ENCODE assay signal across 22 cellular contexts in the genomic region with DNA sequence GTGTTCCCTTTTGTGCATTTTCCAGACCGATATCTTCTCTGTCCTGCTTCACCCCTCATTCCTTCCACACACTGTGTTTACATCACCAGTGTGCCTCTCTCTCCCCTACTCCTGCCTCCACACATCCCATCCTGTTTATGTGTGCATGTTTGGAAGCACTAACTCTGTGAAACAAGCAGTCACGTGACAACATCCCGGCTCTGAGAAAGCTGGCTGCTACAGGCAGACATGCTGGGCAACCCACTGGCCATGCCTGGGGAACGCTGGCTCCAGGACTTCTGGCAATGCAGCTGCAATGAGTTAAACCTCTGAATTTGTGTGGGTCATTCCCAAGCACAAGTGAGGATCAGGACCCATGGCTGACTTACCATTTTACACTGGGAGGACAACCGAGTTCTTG.
DNase-seq lines count a peak whose midpoint lies in the region; ATAC-seq and TF ChIP-seq lines count a peak whose summit lies in the region.
"Had no signal": no experiment of that assay in that cellular context is flagged by ENCODE, and none has a peak within 500 bp of the region (broad histone marks: within the 10 kb centered on the region; RNA-seq: fewer than 3 reads in every experiment).

No MANE protein-coding gene starts in this region.

- TF ChIP-seq POLR2A in lower leg skin (IDR thresholded peaks at IDR 0.05), result no peak

- TF ChIP-seq EP300 in SK-N-SH (IDR thresholded peaks at IDR 0.05; ENCODE audit: borderline replicate concordance in 1 of 2, low read depth in 1 of 2, low read length in 1 of 2), result no peak

- peaks cover 0 to 5% of the 10 kb centered on the region in 2 experiments; a peak in 1 of 4 replicates for H3K4me1 ChIP-seq in SK-N-SH (ENCODE audit: control insufficient read depth in 1 of 2, insufficient read depth in 2 of 2, low read depth in 1 of 2, low read length in 1 of 2)
- H3K4me1 ChIP-seq: heart left ventricle, lower lobe of right lung, sigmoid colon had no signal

- H3K9me3 ChIP-seq in SK-N-SH, result 0 out of 2 replicates have a peak, but pooled peaks cover 6% of the 10 kb centered on the region
- H3K9me3 ChIP-seq: lower lobe of right lung, ovary, sigmoid colon, tibial artery had no signal

- no peak overlapping the region for H3K4me2 ChIP-seq in SK-N-SH

- no peaks in the 10 kb centered on the region for H3K9me2 ChIP-seq in SK-N-SH

- POLR2A ChIA-PET in SK-N-SH (lab: Yijun Ruan, JAX), result no interaction called here
- POLR2A ChIA-PET in RWPE1 (lab: Yijun Ruan, JAX; ENCODE audit: low non-redundant PET), result no interaction called here

- H3K27me3 ChIP-seq in SK-N-SH (ENCODE audit: insufficient read depth), result no peaks in the 10 kb centered on the region
- H3K27me3 ChIP-seq: ovary, sigmoid colon, tibial artery had no signal

- no peak overlapping the region for H3K27ac ChIP-seq in SK-N-SH (ENCODE audit: low read depth in 2 of 2, low read length in 1 of 2)
- H3K27ac ChIP-seq in RWPE1, result no peak overlapping the region
- H3K27ac ChIP-seq: heart left ventricle, lower lobe of right lung, ovary, sigmoid colon, tibial artery had no signal

- peak; percentile 30 for DNase-seq in G401 (ENCODE audit: low spot score)
- DNase-seq in SK-N-SH, result no peak
- DNase-seq in fibroblast of peridontal ligament (ENCODE audit: extremely low read depth), result peak; percentile 47
- DNase-seq in pons (ENCODE audit: low spot score), result peak; percentile 35
- no peak for DNase-seq in lower leg skin (ENCODE audit: low spot score in 2 of 2)
- DNase-seq in RWPE1 (ENCODE audit: low spot score), result no peak
- DNase-seq: activated CD4-positive, alpha-beta T cell treated with anti-CD3 and anti-CD28 coated beads, Interleukin-2, amount 50 U/mL, for 1 hour; activated naive CD4-positive, alpha-beta T cell; central memory CD4-positive, alpha-beta T cell; effector CD8-positive, alpha-beta T cell; H7; heart left ventricle; lower lobe of right lung; naive B cell; NCI-H2029; ovary; SHP77; sigmoid colon; stimulated activated naive CD4-positive, alpha-beta T cell treated with Interleukin-2 at 50 U/mL for 16 hours had no signal

- no peaks in the 10 kb centered on the region for H3K36me3 ChIP-seq in SK-N-SH (replicated peaks in 1 of 2; ENCODE audit: control insufficient read depth in 1 of 2, insufficient read depth in 2 of 2, low read length in 1 of 2)
- H3K36me3 ChIP-seq: heart left ventricle, lower lobe of right lung, ovary, sigmoid colon, tibial artery had no signal

- no peak overlapping the region for H3K9ac ChIP-seq in SK-N-SH

- peaks cover 4% of the 10 kb centered on the region for H3F3A ChIP-seq in SK-N-SH (replicated peaks; ENCODE audit: insufficient read depth)

- in situ Hi-C loops in G401 (cut with HindIII; ENCODE audit: low sequenced_read_pairs), result no loop called here

- H4K20me1 ChIP-seq in SK-N-SH (ENCODE audit: insufficient read depth), result no peaks in the 10 kb centered on the region

- no peaks in the 10 kb centered on the region for H3K79me2 ChIP-seq in SK-N-SH (ENCODE audit: insufficient read depth)

- intact Hi-C loops in lower leg skin (cut with DNase I; ENCODE audit: low total_unique reads), result no loop called here

- no peak for ATAC-seq in GM19397 (IDR thresholded peaks at IDR 0.05; ENCODE audit: unreplicated experiment)
- ATAC-seq: esophagus mucosa, heart left ventricle, lower lobe of right lung had no signal

- H3K4me3 ChIP-seq in SK-N-SH (ENCODE audit: low read depth in 2 of 2, low read length in 1 of 2), result no peak overlapping the region
- H3K4me3 ChIP-seq in lower leg skin (ENCODE audit: low read depth, poor library complexity, severe bottlenecking), result no peak overlapping the region
- H3K4me3 ChIP-seq: heart left ventricle, lower lobe of right lung, ovary, sigmoid colon, tibial artery had no signal

- 38% methylated on average over 5 of the region's 5 CpGs for WGBS in SK-N-SH (ENCODE audit: low lambda C conversion rate)
- WGBS in lower leg skin, 2 donors, result 53 to 55% methylated on average over 5 of the region's 5 CpGs

- peak overlapping the region; percentile 10; the same call in 1 of the 2 replicates for H2AFZ ChIP-seq in SK-N-SH (ENCODE audit: low read depth)

- CTCF ChIA-PET in SK-N-SH (lab: Yijun Ruan, JAX), result interaction anchor here (1.4 kb wide), 1 partner anchor 36 kb away, joined by 3 read pairs; no protein-coding TSS in a partner anchor
- CTCF ChIA-PET in RWPE1 (lab: Yijun Ruan, JAX), result no interaction called here

- TF ChIP-seq CTCF in SK-N-SH (IDR thresholded peaks at IDR 0.05) (no peak), lower leg skin (IDR thresholded peaks at IDR 0.05) (no peak), RWPE1 (conservative IDR thresholded peaks at IDR 0.05; ENCODE audit: low read depth) (no peak)

- TF ChIP-seq RAD21 in SK-N-SH (IDR thresholded peaks at IDR 0.05; ENCODE audit: low read length), result no peak

TF ChIP-seq in SK-N-SH, 30 proteins besides CTCF, POLR2A, EP300 and RAD21:
- TF ChIP-seq, protein P1, sequence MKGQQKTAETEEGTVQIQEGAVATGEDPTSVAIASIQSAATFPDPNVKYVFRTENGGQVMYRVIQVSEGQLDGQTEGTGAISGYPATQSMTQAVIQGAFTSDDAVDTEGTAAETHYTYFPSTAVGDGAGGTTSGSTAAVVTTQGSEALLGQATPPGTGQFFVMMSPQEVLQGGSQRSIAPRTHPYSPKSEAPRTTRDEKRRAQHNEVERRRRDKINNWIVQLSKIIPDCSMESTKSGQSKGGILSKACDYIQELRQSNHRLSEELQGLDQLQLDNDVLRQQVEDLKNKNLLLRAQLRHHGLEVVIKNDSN (IDR thresholded peaks at IDR 0.05; ENCODE audit: borderline replicate concordance, low read depth), result peak; percentile 79; the same call in 1 of the 2 replicates
- TF ChIP-seq REST (IDR thresholded peaks at IDR 0.05; ENCODE audit: low read depth, low read length), result no peak
TF ChIP-seq in SK-N-SH: peak in this region for 1.

Comparison
In these comparisons a context has a peak if more than half of its experiments do, and no peak if none do; other contexts are left out.
1. DNase-seq: peak in G401 (single experiment), fibroblast of peridontal ligament (single experiment) and pons (single experiment); none in SK-N-SH (single experiment), lower leg skin (0 of 2) and RWPE1 (single experiment).